Comparison of ENCODE assay signal across 18 cellular contexts in genomic region chr5:155089649-155090048, GRCh38.
"Had no signal": no experiment of that assay in that cellular context is flagged by ENCODE, and none has a peak within 500 bp of the region (broad histone marks: within the 10 kb centered on the region; RNA-seq: fewer than 3 reads in every experiment).

No MANE protein-coding gene starts in this region.

- ATAC-seq: effector memory CD8-positive, alpha-beta T cell; natural killer cell had no signal

- H3K4me3 ChIP-seq: sigmoid colon, stomach, testis had no signal

- DNase-seq: activated B cell treated with CpG ODN at 0.5 μM for 24 hours; activated CD4-positive, alpha-beta T cell treated with anti-CD3 and anti-CD28 coated beads, Interleukin-2, amount 10 ng/mL, durations not matched to agents 24 days and 14 days; activated CD8-positive, alpha-beta memory T cell treated with anti-CD3 and anti-CD28 coated beads, Interleukin-2, amount 50 U/mL, for 48 hours; activated gamma-delta T cell treated with Interleukin-2 at 50 U/mL for 16 hours; anterior cingulate cortex; brain microvascular endothelial cell; effector memory CD8-positive, alpha-beta T cell; erythroblast; hippocampal formation; kidney glomerular epithelial cell; mesendoderm; natural killer cell; sigmoid colon; stimulated activated CD4-positive, alpha-beta T cell treated with anti-CD3 and anti-CD28 coated beads, Interleukin-12 subunit alpha, Interleukin-12 subunit beta, amount 100 ng/mL, for 4 hours; stimulated activated CD4-positive, alpha-beta T cell treated with anti-CD3 and anti-CD28 coated beads, Interleukin-2, amount 100 ng/mL, for 24 hours; stomach; T-helper 2 cell; testis had no signal
